In the genomic region with DNA sequence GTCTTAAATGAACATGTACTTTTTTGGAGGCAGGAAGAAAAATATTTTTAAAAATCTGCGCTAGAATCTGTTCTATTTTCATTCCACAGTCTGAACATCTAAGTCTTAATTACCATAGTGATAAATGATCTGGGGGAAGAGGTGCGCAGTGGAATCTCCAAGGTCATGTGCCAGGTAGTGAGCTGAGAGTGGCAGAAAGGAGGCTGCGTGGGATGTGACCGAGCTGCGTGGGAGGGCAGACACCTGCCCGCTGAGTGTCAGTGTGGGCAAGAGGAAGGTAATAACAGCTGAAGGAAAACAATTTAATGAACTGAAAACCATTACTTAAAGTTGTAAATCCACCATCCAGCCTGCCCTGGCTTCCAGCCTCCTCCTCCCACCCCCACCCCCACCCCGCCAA, we compare ENCODE assay signal across 21 cellular contexts. TPM values are rescaled to one million over a fixed set of nuclear protein-coding genes. Genes with fewer than 3 reads are reported as not detected.
DNase-seq lines count a peak whose midpoint lies in the region; ATAC-seq lines count a peak whose summit lies in the region.
"Had no signal": no experiment of that assay in that cellular context is flagged by ENCODE, and none has a peak within 500 bp of the region (broad histone marks: within the 10 kb centered on the region; RNA-seq: fewer than 3 reads in every experiment).

No MANE protein-coding gene starts in this region.

- no peak overlapping the region for H3K4me3 ChIP-seq in trophoblast cell (ENCODE audit: low read depth, low read length)
- H3K4me3 ChIP-seq: A549, BLaER1, GM12878, SJCRH30 had no signal

- peak; percentile 70 for DNase-seq in NCI-H2171 treated with DMSO at 0.1 percent for 48 hours (lab: John Stamatoyannopoulos, UW)
- DNase-seq in NCI-H2171 (lab: John Stamatoyannopoulos, UW) = no peak
- peak; percentile 5 for DNase-seq in stimulated activated CD4-positive, alpha-beta T cell treated with anti-CD3 and anti-CD28 coated beads, Interleukin-4, amount 100 ng/mL, for 1 hour
- no peak for DNase-seq in stimulated activated CD4-positive, alpha-beta T cell treated with anti-CD3 and anti-CD28 coated beads, Interleukin-12 subunit alpha, Interleukin-12 subunit beta, amount 100 ng/mL, for 4 hours
- peak; percentile 91 for DNase-seq in left kidney (ENCODE audit: low read depth, low spot score)
- DNase-seq in trophoblast cell = no peak
- DNase-seq: CD4-positive, alpha-beta memory T cell; DMS153; GF-D8; H9; Karpas-422; NCI-H1048; NCI-H187; NCI-H2107; NCI-H526; SJCRH30 had no signal

- H3K9ac ChIP-seq in trophoblast cell (ENCODE audit: low read length) = no peak overlapping the region
- H3K9ac ChIP-seq: BLaER1 had no signal

- H2AK5ac ChIP-seq in trophoblast cell (ENCODE audit: low read length) = no peak overlapping the region

- H3K4me2 ChIP-seq in trophoblast cell (ENCODE audit: low read length) = no peak overlapping the region
- H3K4me2 ChIP-seq: A549, BLaER1 had no signal

- no peak overlapping the region for H2AFZ ChIP-seq in trophoblast cell (ENCODE audit: insufficient read depth, low read length, poor library complexity)

- no peak overlapping the region for H2BK5ac ChIP-seq in trophoblast cell (ENCODE audit: low read depth, low read length, poor library complexity)

- H3K9me3 ChIP-seq in trophoblast cell (ENCODE audit: insufficient read depth, low read depth, low read length) = no peaks in the 10 kb centered on the region
- H3K9me3 ChIP-seq: A549, BLaER1, SJCRH30 had no signal

- no peak overlapping the region for H4K12ac ChIP-seq in trophoblast cell (ENCODE audit: low read depth, low read length)

- H3K14ac ChIP-seq in trophoblast cell (ENCODE audit: low read length) = no peak overlapping the region

- H3K36me3 ChIP-seq in trophoblast cell (ENCODE audit: control insufficient read depth in 1 of 2, insufficient read depth in 2 of 2, low read length in 2 of 2) = no peaks in the 10 kb centered on the region
- H3K36me3 ChIP-seq: BLaER1, SJCRH30 had no signal

- ATAC-seq in HG03139 (IDR thresholded peaks at IDR 0.05; ENCODE audit: unreplicated experiment) = no peak
- ATAC-seq: GM12878, Panc1 had no signal

- no CpG with 5 or more reads among the region's 7 CpGs for WGBS in trophoblast cell (ENCODE audit: extremely low coverage, insufficient coverage, insufficient read length)

- H3K4ac ChIP-seq in trophoblast cell (ENCODE audit: low read depth, low read length) = no peak overlapping the region

- H4K8ac ChIP-seq in trophoblast cell (ENCODE audit: low read depth, low read length) = no peak overlapping the region

- no peak overlapping the region for H3K18ac ChIP-seq in trophoblast cell (ENCODE audit: low read length)

- H3K79me2 ChIP-seq in trophoblast cell (ENCODE audit: control insufficient read depth, insufficient read depth, low read length, poor library complexity) = no peaks in the 10 kb centered on the region

- no peak overlapping the region for H4K91ac ChIP-seq in trophoblast cell (ENCODE audit: low read depth, low read length)

- no peaks in the 10 kb centered on the region for H3K4me1 ChIP-seq in trophoblast cell (ENCODE audit: control insufficient read depth in 1 of 2, insufficient read depth in 2 of 2, low read length in 2 of 2)
- H3K4me1 ChIP-seq: A549, BLaER1, SJCRH30 had no signal

- H2BK12ac ChIP-seq in trophoblast cell (ENCODE audit: low read length) = no peak overlapping the region

- H3K23ac ChIP-seq in trophoblast cell (ENCODE audit: low read length) = no peak overlapping the region

- no peak overlapping the region for H3K27ac ChIP-seq in trophoblast cell (ENCODE audit: low read depth, low read length)
- H3K27ac ChIP-seq: A549, BLaER1, SJCRH30 had no signal

- H2BK120ac ChIP-seq in trophoblast cell (ENCODE audit: insufficient read depth, low read length, poor library complexity) = no peak overlapping the region

- H3K27me3 ChIP-seq in trophoblast cell (ENCODE audit: insufficient read depth, low read length) = no peaks in the 10 kb centered on the region
- H3K27me3 ChIP-seq: BLaER1, SJCRH30 had no signal

- H3K79me1 ChIP-seq in trophoblast cell (ENCODE audit: low read length) = no peaks in the 10 kb centered on the region

RNA-seq across cellular contexts. Expression of gene DTNB, which starts 11.2 kb away (rescaled TPM):
- 6.2 and 6.6 TPM in 2 replicates for polyA plus RNA-seq in trophoblast cell (2013)

Comparison
In these comparisons a context has a peak if more than half of its experiments do, and no peak if none do; other contexts are left out.
1. DNase-seq: peak in NCI-H2171 treated with DMSO at 0.1 percent for 48 hours (single experiment), stimulated activated CD4-positive, alpha-beta T cell treated with anti-CD3 and anti-CD28 coated beads, Interleukin-4, amount 100 ng/mL, for 1 hour (single experiment) and left kidney (single experiment); none in NCI-H2171 (single experiment), stimulated activated CD4-positive, alpha-beta T cell treated with anti-CD3 and anti-CD28 coated beads, Interleukin-12 subunit alpha, Interleukin-12 subunit beta, amount 100 ng/mL, for 4 hours (single experiment) and trophoblast cell (0 of 2).